ENCODE assay signal across 8 cellular contexts in the genomic region with DNA sequence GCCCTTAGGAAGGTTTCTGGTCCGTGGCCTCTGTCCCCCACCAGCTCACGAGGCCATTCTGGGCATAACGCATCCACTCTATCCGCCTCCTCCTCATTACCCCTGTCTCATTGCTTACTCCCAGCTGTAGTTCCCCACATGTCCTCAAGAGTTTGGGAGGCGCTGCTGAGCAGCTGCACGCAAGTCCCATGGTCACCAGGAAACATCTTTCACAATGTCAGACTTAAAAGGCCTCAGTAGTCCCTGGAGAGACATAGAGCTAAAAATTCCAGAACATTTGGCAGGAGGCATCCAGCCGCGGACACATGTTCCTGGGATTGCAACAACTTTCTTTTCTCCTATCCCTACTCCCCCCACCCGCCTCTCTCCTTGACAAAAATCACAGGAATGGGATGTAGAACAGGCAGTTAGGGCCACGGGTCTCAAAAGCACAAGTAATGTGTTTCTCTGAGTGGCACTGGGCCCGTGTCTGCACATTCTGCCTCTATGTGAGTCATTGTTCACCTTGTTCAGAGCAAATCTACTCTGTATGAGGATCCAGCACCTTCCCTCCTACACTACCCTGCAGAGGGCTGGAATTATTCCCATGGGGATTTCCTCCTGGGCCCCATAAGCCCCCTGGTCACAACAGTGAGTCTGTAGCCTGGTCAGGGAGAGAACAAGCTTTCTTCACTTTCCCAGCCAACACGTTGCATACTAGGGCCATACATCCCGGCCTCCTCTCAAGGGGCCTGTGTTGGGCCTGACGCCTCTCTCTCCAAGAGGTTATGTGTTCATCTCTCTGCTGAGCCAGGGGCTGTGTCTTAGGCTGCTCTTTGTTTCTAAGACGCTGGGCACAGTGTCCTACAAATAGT. TPM values are rescaled to one million over a fixed set of nuclear protein-coding genes. Genes with fewer than 3 reads are reported as not detected.
A peak's percentile ranks its signal among the peaks of the same experiment; 100 is the strongest.
DNase-seq lines count a peak whose midpoint lies in the region; ATAC-seq and TF ChIP-seq lines count a peak whose summit lies in the region.

No MANE protein-coding gene starts in this region.

- ATAC-seq in Right ventricle myocardium superior (ENCODE audit: poor library complexity) (peak; percentile 75), HG03439 (IDR thresholded peaks at IDR 0.05; ENCODE audit: unreplicated experiment) (no peak)

- TF ChIP-seq POLR2A in prostate gland (IDR thresholded peaks at IDR 0.05) = no peak

- in situ Hi-C loops in GM13977 (cut with MboI; ENCODE audit: low pct_unique_long_range_greater_than_20kb, low sequenced_read_pairs, unreplicated experiment) = no loop called here

- no peaks in the 10 kb centered on the region for H3K27me3 ChIP-seq in prostate gland (replicated peaks; ENCODE audit: insufficient read depth)

- no peaks in the 10 kb centered on the region for H3K9me3 Mint-ChIP-seq in activated naive CD4-positive, alpha-beta T cell treated with anti-CD3 and anti-CD28 coated beads for 36 hours

- H3K36me3 ChIP-seq in prostate gland = no peaks in the 10 kb centered on the region

- 69% methylated on average over 15 of the region's 15 CpGs for WGBS in prostate gland

- H3K4me3 ChIP-seq in prostate gland = no peak overlapping the region

- H3K4me1 Mint-ChIP-seq in activated naive CD4-positive, alpha-beta T cell treated with anti-CD3 and anti-CD28 coated beads for 36 hours (ENCODE audit: low read depth) = peaks cover 93% of the 10 kb centered on the region

- peak; percentile 80 for TF ChIP-seq CTCF in GM13977 (IDR thresholded peaks at IDR 0.05; ENCODE audit: extremely low read depth, insufficient read depth, missing control alignments)
- peak in 3 of 4 experiments; percentile 53 to 66 (median 63) for TF ChIP-seq CTCF in prostate gland (IDR thresholded peaks at IDR 0.05)

- intact Hi-C loops in activated naive CD4-positive, alpha-beta T cell treated with anti-CD3 and anti-CD28 coated beads for 36 hours (cut with micrococcal nuclease) = loop anchor here (1.0 to 10.0 kb wide), 5 partner anchors 13 to 1125 kb away; a partner anchor contains a TSS
- intact Hi-C loops in Right ventricle myocardium superior (cut with DNase I) (no loop called here), prostate gland (cut with DNase I) (no loop called here)

- H3K4me3 Mint-ChIP-seq in activated naive CD4-positive, alpha-beta T cell treated with anti-CD3 and anti-CD28 coated beads for 36 hours = peak overlapping the region; percentile 45

- H3K4me1 ChIP-seq in prostate gland (replicated peaks) = no peaks in the 10 kb centered on the region

- CTCF ChIA-PET in activated naive CD4-positive, alpha-beta T cell treated with anti-CD3 and anti-CD28 coated beads for 36 hours (lab: Charles Lee) = interaction anchor here (0.6 to 9.2 kb wide), 30 partner anchors 9 to 472 kb away, joined by 3 to 68 read pairs (median 5); a partner anchor contains a TSS

- H3K27ac ChIP-seq in prostate gland = no peak overlapping the region

- no peaks in the 10 kb centered on the region for H3K9me3 ChIP-seq in prostate gland

- H3K27ac Mint-ChIP-seq in activated naive CD4-positive, alpha-beta T cell treated with anti-CD3 and anti-CD28 coated beads for 36 hours = peak overlapping the region; percentile 79

- DNase-seq in AG08395 (ENCODE audit: low spot score) = peak; percentile 84
- peak; percentile 57 for DNase-seq in GM13977 (ENCODE audit: low spot score)
- peak; percentile 72 for DNase-seq in RPMI8226
- peak; percentile 86 for DNase-seq in activated naive CD4-positive, alpha-beta T cell treated with anti-CD3 and anti-CD28 coated beads for 36 hours
- peak; percentile 83 for DNase-seq in Right ventricle myocardium superior
- peak; percentile 23 for DNase-seq in prostate gland (ENCODE audit: low spot score)
- no peak for DNase-seq in GM19238 (ENCODE audit: insufficient read length, low spot score)

- H3K36me3 Mint-ChIP-seq in activated naive CD4-positive, alpha-beta T cell treated with anti-CD3 and anti-CD28 coated beads for 36 hours (ENCODE audit: low read depth) = peaks cover 37% of the 10 kb centered on the region

- H3K27me3 Mint-ChIP-seq in activated naive CD4-positive, alpha-beta T cell treated with anti-CD3 and anti-CD28 coated beads for 36 hours (ENCODE audit: low read depth) = no peaks in the 10 kb centered on the region

RNA-seq across cellular contexts. Expression of a gene that starts 8.2 kb away (rescaled TPM):
- total RNA-seq in activated naive CD4-positive, alpha-beta T cell treated with anti-CD3 and anti-CD28 coated beads for 36 hours = 10 to 100 TPM; 71.4 to 75.3 TPM
- 115 TPM for total RNA-seq in Right ventricle myocardium superior
- total RNA-seq in prostate gland = 10 to 100 TPM; 33.3 to 41.8 TPM
